Comparison of ENCODE assay signal across 10 cellular contexts in the genomic region with DNA sequence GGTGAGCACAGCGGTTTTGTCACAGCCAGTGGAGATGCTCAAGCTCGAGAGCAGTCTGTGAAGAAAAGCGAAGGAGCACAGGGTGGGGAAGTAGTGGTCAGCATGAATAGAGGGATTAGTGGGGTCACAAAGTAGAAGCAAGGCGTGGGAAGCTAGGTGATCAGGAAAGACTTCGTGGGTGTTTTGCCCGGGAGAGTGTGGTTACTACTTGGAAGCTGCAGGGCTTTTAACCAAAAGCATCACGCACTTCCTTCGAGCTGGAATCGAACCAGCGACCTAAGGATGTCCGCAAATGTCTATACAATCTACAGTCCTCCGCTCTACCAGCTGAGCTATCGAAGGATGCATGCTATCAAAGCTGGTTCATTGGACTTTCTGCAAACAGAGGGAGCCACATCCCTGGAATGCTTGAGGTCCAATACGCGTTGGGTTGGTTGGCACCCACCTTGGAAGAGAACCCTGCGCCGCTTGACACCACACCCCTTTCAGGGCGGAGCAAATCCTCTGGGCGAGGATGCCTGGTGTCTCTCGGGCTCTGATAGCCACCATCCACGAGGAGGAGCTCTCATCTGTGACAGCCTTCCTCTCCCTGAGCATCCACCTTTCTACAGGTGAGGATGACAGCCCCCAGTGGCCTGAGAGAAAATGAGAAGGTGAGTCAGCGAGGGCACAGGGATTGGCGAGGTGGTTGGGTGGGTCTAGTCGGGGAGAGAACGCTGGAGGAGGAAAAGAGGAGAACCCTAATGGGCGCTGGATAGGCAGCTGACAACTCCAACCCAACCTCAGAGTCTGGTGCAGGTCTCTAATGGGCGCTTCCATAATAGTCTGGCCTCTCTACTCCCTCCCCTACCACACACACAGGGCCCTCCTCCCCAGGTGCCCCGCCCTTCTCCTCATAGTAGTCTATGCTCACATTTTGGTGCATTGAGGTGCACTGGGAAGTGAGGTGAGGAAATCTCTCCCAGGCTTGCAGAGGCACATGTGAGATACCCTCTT. TPM values are rescaled to one million over a fixed set of nuclear protein-coding genes. Genes with fewer than 3 reads are reported as not detected.
A peak's percentile ranks its signal among the peaks of the same experiment; 100 is the strongest.
DNase-seq lines count a peak whose midpoint lies in the region; ATAC-seq and TF ChIP-seq lines count a peak whose summit lies in the region.
"Had no signal": no experiment of that assay in that cellular context is flagged by ENCODE, and none has a peak within 500 bp of the region (broad histone marks: within the 10 kb centered on the region; RNA-seq: fewer than 3 reads in every experiment).

No MANE protein-coding gene starts in this region.

- H3K27ac Mint-ChIP-seq in activated naive CD8-positive, alpha-beta T cell treated with anti-CD3 and anti-CD28 coated beads, Interleukin-2, amount 10 ng/mL, durations not matched to agents 7 days and 5 days: no peak overlapping the region
- H3K27ac Mint-ChIP-seq in naive thymus-derived CD4-positive, alpha-beta T cell: peak overlapping the region in 1 of 9 donors; percentile 25
- H3K27ac Mint-ChIP-seq: activated naive CD4-positive, alpha-beta T cell treated with anti-CD3 and anti-CD28 coated beads, Interleukin-2, amount 50 U/mL, for 24 hours had no signal

- ATAC-seq in activated naive CD8-positive, alpha-beta T cell treated with anti-CD3 and anti-CD28 coated beads, Interleukin-2, amount 10 ng/mL, durations not matched to agents 7 days and 5 days (ENCODE audit: low read depth): peak; percentile 61
- peak; percentile 73 for ATAC-seq in naive thymus-derived CD4-positive, alpha-beta T cell
- no peak for ATAC-seq in GM19395 (IDR thresholded peaks at IDR 0.05; ENCODE audit: unreplicated experiment)

- peaks cover 39% of the 10 kb centered on the region for H3K4me1 Mint-ChIP-seq in activated naive CD8-positive, alpha-beta T cell treated with anti-CD3 and anti-CD28 coated beads, Interleukin-2, amount 10 ng/mL, durations not matched to agents 7 days and 5 days
- peaks cover 25 to 44% (median 35%) of the 10 kb centered on the region in 7 donors for H3K4me1 Mint-ChIP-seq in naive thymus-derived CD4-positive, alpha-beta T cell

- H3K27me3 ChIP-seq in naive thymus-derived CD4-positive, alpha-beta T cell (ENCODE audit: control insufficient read depth in 2 of 2, insufficient read depth in 2 of 2, low read length in 2 of 2): peaks cover 3 to 18% of the 10 kb centered on the region in 2 donors

- no peaks in the 10 kb centered on the region for H3K9me3 ChIP-seq in naive thymus-derived CD4-positive, alpha-beta T cell (ENCODE audit: control insufficient read depth in 2 of 3, low read length in 3 of 3)

- H3K27me3 Mint-ChIP-seq in activated naive CD8-positive, alpha-beta T cell treated with anti-CD3 and anti-CD28 coated beads, Interleukin-2, amount 10 ng/mL, durations not matched to agents 7 days and 5 days: peaks cover 60% of the 10 kb centered on the region
- H3K27me3 Mint-ChIP-seq in naive thymus-derived CD4-positive, alpha-beta T cell: peaks cover 54 to 70% (median 64%) of the 10 kb centered on the region in 5 donors

- DNase-seq in NCI-H526 (lab: John Stamatoyannopoulos, UW): peak; percentile 55 to 59
- DNase-seq in NCI-H526 treated with DMSO at 0.1 percent for 48 hours (lab: John Stamatoyannopoulos, UW): no peak
- DNase-seq in LNCaP clone FGC (ENCODE audit: low read depth): peak; percentile 74
- DNase-seq in activated naive CD8-positive, alpha-beta T cell treated with anti-CD3 and anti-CD28 coated beads, Interleukin-2, amount 10 ng/mL, durations not matched to agents 7 days and 5 days: no peak
- DNase-seq in naive thymus-derived CD4-positive, alpha-beta T cell: peak in 3 of 9 donors; percentile 17 to 33 (median 22)
- DNase-seq in nucleus accumbens (lab: John Stamatoyannopoulos, UW): no peak
- DNase-seq in SKM-1 treated with dmso at 0.1 percent for 144 hours (lab: John Stamatoyannopoulos, UW; ENCODE audit: unreplicated experiment): no peak

- H3K4me3 ChIP-seq in LNCaP clone FGC (ENCODE audit: low read depth, low read length): peak overlapping the region; percentile 32
- no peak overlapping the region for H3K4me3 ChIP-seq in naive thymus-derived CD4-positive, alpha-beta T cell (ENCODE audit: low read length)

- no peak overlapping the region for H3K4me3 Mint-ChIP-seq in activated naive CD8-positive, alpha-beta T cell treated with anti-CD3 and anti-CD28 coated beads, Interleukin-2, amount 10 ng/mL, durations not matched to agents 7 days and 5 days
- peak overlapping the region in 4 of 10 donors; percentile 2 to 25 (median 12) for H3K4me3 Mint-ChIP-seq in naive thymus-derived CD4-positive, alpha-beta T cell
- H3K4me3 Mint-ChIP-seq: activated naive CD4-positive, alpha-beta T cell treated with anti-CD3 and anti-CD28 coated beads, Interleukin-2, amount 50 U/mL, for 24 hours had no signal

- H3K4me1 ChIP-seq in naive thymus-derived CD4-positive, alpha-beta T cell (ENCODE audit: control insufficient read depth in 2 of 2, insufficient read depth in 2 of 2, low read length in 2 of 2): peaks cover 0 to 7% of the 10 kb centered on the region in 2 donors

- CTCF ChIA-PET in naive thymus-derived CD4-positive, alpha-beta T cell (lab: Charles Lee): interaction anchor here (0.9 to 2.5 kb wide), 8 partner anchors 24 to 267 kb away, joined by 3 to 17 read pairs (median 3); no protein-coding TSS in a partner anchor

- no peak overlapping the region for H3K27ac ChIP-seq in naive thymus-derived CD4-positive, alpha-beta T cell (ENCODE audit: low read depth, low read length)

- no peaks in the 10 kb centered on the region for H3K9me3 Mint-ChIP-seq in activated naive CD8-positive, alpha-beta T cell treated with anti-CD3 and anti-CD28 coated beads, Interleukin-2, amount 10 ng/mL, durations not matched to agents 7 days and 5 days
- H3K9me3 Mint-ChIP-seq in naive thymus-derived CD4-positive, alpha-beta T cell: peaks cover 0 to 5% (median 0%) of the 10 kb centered on the region in 11 donors
- H3K9me3 Mint-ChIP-seq: activated naive CD4-positive, alpha-beta T cell treated with anti-CD3 and anti-CD28 coated beads, Interleukin-2, amount 50 U/mL, for 24 hours had no signal

- peak; percentile 69 for TF ChIP-seq CTCF in LNCaP clone FGC (IDR thresholded peaks at IDR 0.05; ENCODE audit: control insufficient read depth, extremely low read depth, insufficient read depth)

- intact Hi-C loops in naive thymus-derived CD4-positive, alpha-beta T cell (cut with micrococcal nuclease): no loop called here

- POLR2A ChIA-PET in activated naive CD8-positive, alpha-beta T cell treated with anti-CD3 and anti-CD28 coated beads, Interleukin-2, amount 10 ng/mL, durations not matched to agents 7 days and 5 days (lab: Charles Lee): no interaction called here
- POLR2A ChIA-PET in naive thymus-derived CD4-positive, alpha-beta T cell (lab: Charles Lee): interaction anchor here (0.6 to 1.1 kb wide), 2 partner anchors 21 to 24 kb away, joined by 3 to 4 read pairs; no protein-coding TSS in a partner anchor

- no peaks in the 10 kb centered on the region for H3K36me3 ChIP-seq in naive thymus-derived CD4-positive, alpha-beta T cell (ENCODE audit: control insufficient read depth in 2 of 3, insufficient read depth in 3 of 3, low read length in 3 of 3)

- no peaks in the 10 kb centered on the region for H3K36me3 Mint-ChIP-seq in activated naive CD8-positive, alpha-beta T cell treated with anti-CD3 and anti-CD28 coated beads, Interleukin-2, amount 10 ng/mL, durations not matched to agents 7 days and 5 days
- H3K36me3 Mint-ChIP-seq in naive thymus-derived CD4-positive, alpha-beta T cell: peaks cover 0 to 7% (median 0%) of the 10 kb centered on the region in 5 donors
- H3K36me3 Mint-ChIP-seq: activated naive CD4-positive, alpha-beta T cell treated with anti-CD3 and anti-CD28 coated beads, Interleukin-2, amount 50 U/mL, for 24 hours had no signal

RNA-seq across cellular contexts. Expression of a gene that starts 16.0 kb away (rescaled TPM):
- not detected for total RNA-seq in activated naive CD8-positive, alpha-beta T cell treated with anti-CD3 and anti-CD28 coated beads, Interleukin-2, amount 10 ng/mL, durations not matched to agents 7 days and 5 days
- total RNA-seq in naive thymus-derived CD4-positive, alpha-beta T cell: not detected
- not detected for polyA plus RNA-seq in naive thymus-derived CD4-positive, alpha-beta T cell
- polyA plus RNA-seq: AG04450 had no signal

RNA-seq across cellular contexts. Expression of a gene that starts 26.8 kb away (rescaled TPM):
- total RNA-seq in activated naive CD8-positive, alpha-beta T cell treated with anti-CD3 and anti-CD28 coated beads, Interleukin-2, amount 10 ng/mL, durations not matched to agents 7 days and 5 days: 1 to 10 TPM in 1 of 2 experiments, under 1 TPM in 1; 0.62 to 1.0 TPM
- total RNA-seq in naive thymus-derived CD4-positive, alpha-beta T cell: 1 to 10 TPM in 1 of 5 experiments, under 1 TPM in 4; 0.17 to 4.2 (median 0.43) TPM
- under 1 TPM in 1 of 2 donors, not detected in 1; 0.83 TPM for polyA plus RNA-seq in naive thymus-derived CD4-positive, alpha-beta T cell

RNA-seq across cellular contexts. Expression of a gene that starts 31.1 kb away (rescaled TPM):
- 1 to 10 TPM; 1.0 to 1.5 TPM for total RNA-seq in activated naive CD8-positive, alpha-beta T cell treated with anti-CD3 and anti-CD28 coated beads, Interleukin-2, amount 10 ng/mL, durations not matched to agents 7 days and 5 days
- 1 to 10 TPM in 3 of 5 experiments, not detected in 2; 1.6 to 3.5 (median 1.7) TPM for total RNA-seq in naive thymus-derived CD4-positive, alpha-beta T cell
- polyA plus RNA-seq in naive thymus-derived CD4-positive, alpha-beta T cell: under 1 TPM in 1 of 2 donors, not detected in 1; 0.40 TPM

Comparison
In these comparisons a context has a peak if more than half of its experiments do, and no peak if none do; other contexts are left out.
1. DNase-seq: peak in NCI-H526 (2 of 2) and LNCaP clone FGC (single experiment); none in NCI-H526 treated with DMSO at 0.1 percent for 48 hours (single experiment), activated naive CD8-positive, alpha-beta T cell treated with anti-CD3 and anti-CD28 coated beads, Interleukin-2, amount 10 ng/mL, durations not matched to agents 7 days and 5 days (single experiment), nucleus accumbens (0 of 56) and SKM-1 treated with dmso at 0.1 percent for 144 hours (single experiment).